In genomic region chr1:196827860-196828259, GRCh38 we compare ENCODE assay signal across 11 cellular contexts. TPM values are rescaled to one million over a fixed set of nuclear protein-coding genes. Genes with fewer than 3 reads are reported as not detected.
DNase-seq lines count a peak whose midpoint lies in the region; ATAC-seq and TF ChIP-seq lines count a peak whose summit lies in the region.
"Not testable (repeated sequence)": the region's sequence is repeated elsewhere in the genome, so short reads cannot be mapped to it uniquely, and the experiment has no call there.
"Had no signal": no experiment of that assay in that cellular context is flagged by ENCODE, and none has a peak within 500 bp of the region (broad histone marks: within the 10 kb centered on the region; RNA-seq: fewer than 3 reads in every experiment).

No MANE protein-coding gene starts in this region.

- peak; percentile 96 for ATAC-seq in GM18508 (IDR thresholded peaks at IDR 0.05; ENCODE audit: insufficient read depth, unreplicated experiment)
- peak; percentile 97 for ATAC-seq in HG02642 (IDR thresholded peaks at IDR 0.05; ENCODE audit: poor library complexity, unreplicated experiment)
- ATAC-seq in activated CD8-positive, alpha-beta T cell treated with anti-CD3 and anti-CD28 coated beads, Interleukin-2, amount 10 ng/mL, durations not matched to agents 7 days and 5 days, result peak; percentile 53

- H3K27ac Mint-ChIP-seq in activated CD8-positive, alpha-beta T cell treated with anti-CD3 and anti-CD28 coated beads, Interleukin-2, amount 10 ng/mL, durations not matched to agents 7 days and 5 days; neural crest cell (ENCODE audit: unreplicated experiment): not testable (repeated sequence)

- CTCF ChIA-PET in activated CD8-positive, alpha-beta T cell treated with anti-CD3 and anti-CD28 coated beads, Interleukin-2, amount 10 ng/mL, durations not matched to agents 7 days and 5 days (lab: Charles Lee), result not testable (repeated sequence)

- H3K36me3 Mint-ChIP-seq in activated CD8-positive, alpha-beta T cell treated with anti-CD3 and anti-CD28 coated beads, Interleukin-2, amount 10 ng/mL, durations not matched to agents 7 days and 5 days (ENCODE audit: low read depth); neural crest cell (ENCODE audit: low read depth): not testable (repeated sequence)

- peak; percentile 64 for TF ChIP-seq CTCF in neural crest cell (conservative IDR thresholded peaks at IDR 0.05)

- not testable (repeated sequence) for H3K9me3 Mint-ChIP-seq in activated CD8-positive, alpha-beta T cell treated with anti-CD3 and anti-CD28 coated beads, Interleukin-2, amount 10 ng/mL, durations not matched to agents 7 days and 5 days (ENCODE audit: insufficient read depth); neural crest cell

- not testable (repeated sequence) for H3K4me1 Mint-ChIP-seq in activated CD8-positive, alpha-beta T cell treated with anti-CD3 and anti-CD28 coated beads, Interleukin-2, amount 10 ng/mL, durations not matched to agents 7 days and 5 days (ENCODE audit: low read depth); neural crest cell

- DNase-seq in Ammon's horn (ENCODE audit: low spot score), result peak; percentile 23
- peak; percentile 63 for DNase-seq in LHCN-M2 (ENCODE audit: low read depth)
- DNase-seq in NCI-H82 treated with DMSO at 0.1 percent for 48 hours (lab: John Stamatoyannopoulos, UW; ENCODE audit: unreplicated experiment), result peak; percentile 33
- peak; percentile 18 for DNase-seq in activated CD8-positive, alpha-beta T cell treated with anti-CD3 and anti-CD28 coated beads, Interleukin-2, amount 10 ng/mL, durations not matched to agents 7 days and 5 days
- DNase-seq in fibroblast of peridontal ligament (ENCODE audit: extremely low read depth), result peak; percentile 77
- DNase-seq in neural crest cell (ENCODE audit: low read depth, low spot score), result not testable (repeated sequence)

- not testable (repeated sequence) for H3K4me3 Mint-ChIP-seq in activated CD8-positive, alpha-beta T cell treated with anti-CD3 and anti-CD28 coated beads, Interleukin-2, amount 10 ng/mL, durations not matched to agents 7 days and 5 days; neural crest cell

- H3K27me3 Mint-ChIP-seq in activated CD8-positive, alpha-beta T cell treated with anti-CD3 and anti-CD28 coated beads, Interleukin-2, amount 10 ng/mL, durations not matched to agents 7 days and 5 days (ENCODE audit: low read depth); neural crest cell (ENCODE audit: low read depth): not testable (repeated sequence)

- POLR2A ChIA-PET in activated CD8-positive, alpha-beta T cell treated with anti-CD3 and anti-CD28 coated beads, Interleukin-2, amount 10 ng/mL, durations not matched to agents 7 days and 5 days (lab: Charles Lee), result not testable (repeated sequence)

RNA-seq across cellular contexts. Expression of gene CFHR1, which starts 8.3 kb away (rescaled TPM):
- not detected in 2 replicates for total RNA-seq in LHCN-M2 (2014; rRNA removed)
- polyA plus RNA-seq in LHCN-M2 (2012), result 0.11 TPM
- total RNA-seq in activated CD8-positive, alpha-beta T cell treated with anti-CD3 and anti-CD28 coated beads, Interleukin-2, amount 10 ng/mL, durations not matched to agents 7 days and 5 days, result not detected
- 0.56 TPM in 1 of 2 replicates, not detected in the other for total RNA-seq in neural crest cell
- total RNA-seq: breast epithelium, psoas muscle, Right ventricle myocardium superior had no signal

RNA-seq across cellular contexts. Expression of gene CFHR3, which starts 53.2 kb away (rescaled TPM):
- total RNA-seq in LHCN-M2 (2014; rRNA removed) (0.75 TPM in 1 of 2 replicates, not detected in the other), neural crest cell (0.82 and 0.86 TPM in 2 replicates)
- polyA plus RNA-seq in LHCN-M2 (2012), result not detected
- not detected for total RNA-seq in activated CD8-positive, alpha-beta T cell treated with anti-CD3 and anti-CD28 coated beads, Interleukin-2, amount 10 ng/mL, durations not matched to agents 7 days and 5 days
- total RNA-seq: breast epithelium had no signal

RNA-seq across cellular contexts. Expression of gene CFHR4, which starts 60.0 kb away (rescaled TPM):
- total RNA-seq in LHCN-M2 (2014; rRNA removed) (not detected in 2 replicates), neural crest cell (not detected in 2 replicates)
- not detected for polyA plus RNA-seq in LHCN-M2 (2012)
- total RNA-seq in activated CD8-positive, alpha-beta T cell treated with anti-CD3 and anti-CD28 coated beads, Interleukin-2, amount 10 ng/mL, durations not matched to agents 7 days and 5 days, result not detected
- total RNA-seq: breast epithelium, psoas muscle, Right ventricle myocardium superior had no signal
- polyA plus RNA-seq: psoas muscle had no signal
